ENCODE assay signal across 27 cellular contexts in the genomic region with DNA sequence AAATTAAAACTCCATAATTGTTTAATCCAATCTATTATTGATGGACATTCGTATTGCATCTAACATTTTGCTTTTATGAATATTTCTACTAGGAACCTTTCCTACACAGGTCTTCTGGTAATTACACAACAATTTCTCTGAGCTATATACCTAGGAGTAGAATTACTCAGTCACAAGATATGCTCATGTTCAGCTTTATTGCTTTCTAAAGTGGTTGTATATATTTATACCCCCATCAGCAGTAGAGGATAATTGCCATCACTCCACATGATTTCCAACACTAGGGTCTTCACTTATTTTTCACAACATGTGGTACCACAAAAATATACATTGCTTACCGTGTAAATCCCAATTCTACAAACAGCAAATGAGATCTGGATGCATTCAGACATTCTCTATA.
"Had no signal": no experiment of that assay in that cellular context is flagged by ENCODE, and none has a peak within 500 bp of the region (broad histone marks: within the 10 kb centered on the region; RNA-seq: fewer than 3 reads in every experiment).

No MANE protein-coding gene starts in this region.

- DNase-seq: activated B cell treated with CpG ODN at 0.5 μM for 24 hours; activated CD4-positive, alpha-beta T cell treated with anti-CD3 and anti-CD28 coated beads for 48 hours; activated CD4-positive, alpha-beta T cell treated with anti-CD3 and anti-CD28 coated beads, Interleukin-2, amount 50 U/mL, for 1 hour; activated CD4-positive, alpha-beta T cell treated with anti-CD3 and anti-CD28 coated beads, Interleukin-2, amount 50 U/mL, for 48 hours; activated CD8-positive, alpha-beta memory T cell treated with anti-CD3 and anti-CD28 coated beads for 24 hours; activated CD8-positive, alpha-beta T cell treated with anti-CD3 and anti-CD28 coated beads for 36 hours; activated effector memory CD4-positive, alpha-beta T cell treated with Interleukin-2 at 50 U/mL for 16 hours; activated gamma-delta T cell treated with Interleukin-2 at 50 U/mL for 16 hours; activated naive CD4-positive, alpha-beta T cell treated with anti-CD3 and anti-CD28 coated beads, Interleukin-2, amount 50 U/mL, for 16 hours; activated naive CD4-positive, alpha-beta T cell treated with Interleukin-2 at 50 U/mL for 16 hours; activated T-cell treated with anti-CD3 and anti-CD28 coated beads, Interleukin-2, amount 50 U/mL, for 4 hours; amniotic stem cell; aorta; body of pancreas; caudate nucleus; cortex of kidney; dermis blood vessel endothelial cell; effector CD4-positive, alpha-beta T cell; esophagus squamous epithelium; foreskin melanocyte; head of caudate nucleus; T-helper 17 cell; T1000; WERI-Rb-1 had no signal

- ATAC-seq: activated CD4-positive, CD25-positive, alpha-beta regulatory T cell treated with anti-CD3 and anti-CD28 coated beads, Interleukin-2, amount 50 U/mL, for 24 hours; activated CD8-positive, alpha-beta T cell treated with anti-CD3 and anti-CD28 coated beads for 36 hours; activated T-cell treated with anti-CD3 and anti-CD28 coated beads, Interleukin-2, amount 50 U/mL, for 4 hours; activated T-helper 17 cell treated with anti-CD3 and anti-CD28 coated beads, Interleukin-2, amount 50 U/mL, for 72 hours; body of pancreas; gastroesophageal sphincter; T-helper 17 cell had no signal
